Comparison of ENCODE assay signal across 24 cellular contexts in genomic region chr10:98511861-98512260, GRCh38.
"Had no signal": no experiment of that assay in that cellular context is flagged by ENCODE, and none has a peak within 500 bp of the region (broad histone marks: within the 10 kb centered on the region; RNA-seq: fewer than 3 reads in every experiment).

No MANE protein-coding gene starts in this region.

- H3K4me3 ChIP-seq: gastrocnemius medialis, sigmoid colon, transverse colon had no signal

- DNase-seq: activated CD4-positive, alpha-beta T cell treated with anti-CD3 and anti-CD28 coated beads, Interleukin-2, amount 50 U/mL, for 1 hour; activated CD4-positive, CD25-positive, alpha-beta regulatory T cell treated with anti-CD3 and anti-CD28 coated beads, Interleukin-2, amount 50 U/mL, for 72 hours; activated CD8-positive, alpha-beta T cell treated with anti-CD3 and anti-CD28 coated beads for 36 hours; activated gamma-delta T cell treated with Interleukin-2 at 50 U/mL for 16 hours; activated naive CD4-positive, alpha-beta T cell treated with anti-CD3 and anti-CD28 coated beads, Interleukin-2, amount 50 U/mL, for 16 hours; activated T-cell treated with anti-CD3 and anti-CD28 coated beads, Interleukin-2, amount 50 U/mL, for 4 hours; amniotic stem cell; cortex of kidney; effector memory CD8-positive, alpha-beta T cell; erythroblast; gastrocnemius medialis; glutamatergic neuron; left cardiac atrium; mammary epithelial cell; naive B cell; nephron progenitor cell; retina; sigmoid colon; stimulated activated CD4-positive, alpha-beta T cell treated with anti-CD3 and anti-CD28 coated beads, Interleukin-15, amount 100 ng/mL, for 24 hours; stimulated activated CD4-positive, alpha-beta T cell treated with anti-CD3 and anti-CD28 coated beads, Interleukin-2, amount 100 ng/mL, for 24 hours; stimulated activated naive CD4-positive, alpha-beta T cell treated with Interleukin-2 at 50 U/mL for 16 hours; T1000; transverse colon had no signal

- H3K36me3 ChIP-seq: gastrocnemius medialis, neutrophil, sigmoid colon, transverse colon had no signal

- H3K4me1 ChIP-seq: gastrocnemius medialis, sigmoid colon had no signal

- H3K27me3 ChIP-seq: gastrocnemius medialis, neutrophil, sigmoid colon, transverse colon had no signal

- H3K27ac ChIP-seq: gastrocnemius medialis, neutrophil, sigmoid colon, transverse colon had no signal

- H3K9me3 ChIP-seq: gastrocnemius medialis, neutrophil, sigmoid colon, transverse colon had no signal
